In genomic region chr22:44728761-44729261, GRCh38 we compare ENCODE assay signal across 1 cellular context.
TF ChIP-seq lines count a peak whose summit lies in the region.

No MANE protein-coding gene starts in this region.

TF ChIP-seq in GM12878, 131 proteins besides CTCF, POLR2A, EP300 and RAD21:
- peak in 1 of 2 experiments; percentile 11; a peak in 1 of 4 replicates for TF ChIP-seq BHLHE40 (IDR thresholded peaks at IDR 0.05; ENCODE audit: borderline replicate concordance in 1 of 2, low read depth in 2 of 2, low read length in 1 of 2)
- TF ChIP-seq POU2F2 (IDR thresholded peaks at IDR 0.05; ENCODE audit: borderline replicate concordance, low read depth, low read length): no peak
- TF ChIP-seq USF1 (IDR thresholded peaks at IDR 0.05; ENCODE audit: borderline replicate concordance, extremely low read length, insufficient read depth, low read depth, low read length): peak; percentile 57
